19 cellular contexts compared by ENCODE assay signal in the genomic region with DNA sequence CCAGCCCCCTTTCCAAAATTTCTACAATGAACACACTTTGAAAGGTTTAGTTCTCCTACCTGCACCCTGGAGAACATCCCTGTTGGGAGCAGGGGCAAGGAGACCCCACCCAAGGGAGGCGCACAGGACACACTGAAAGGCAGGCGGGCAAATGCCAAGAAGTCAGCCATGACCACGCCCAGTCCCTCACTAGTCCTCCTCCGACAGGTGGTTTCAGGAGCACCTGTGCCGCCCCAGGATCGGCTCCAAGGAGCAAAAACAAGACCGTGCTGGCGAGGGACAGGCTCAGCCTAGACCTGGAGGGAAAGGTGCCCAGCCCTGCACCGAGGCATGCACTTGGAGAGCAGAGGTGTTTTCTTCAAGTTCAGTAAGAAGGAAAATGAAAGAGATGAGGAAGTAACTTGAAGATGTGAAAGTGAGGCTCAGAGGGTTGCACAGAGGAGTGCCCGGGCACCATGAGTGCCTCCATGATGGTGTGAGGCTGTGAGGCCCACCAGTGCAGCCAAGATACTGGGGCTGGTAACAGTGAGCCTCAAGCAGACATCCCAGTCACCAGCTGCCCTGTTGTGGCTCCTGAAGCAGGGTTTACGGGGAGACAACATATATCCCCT. TPM values are rescaled to one million over a fixed set of nuclear protein-coding genes. Genes with fewer than 3 reads are reported as not detected.
DNase-seq lines count a peak whose midpoint lies in the region; ATAC-seq, FAIRE-seq and TF ChIP-seq lines count a peak whose summit lies in the region.
"Had no signal": no experiment of that assay in that cellular context is flagged by ENCODE, and none has a peak within 500 bp of the region (broad histone marks: within the 10 kb centered on the region; RNA-seq: fewer than 3 reads in every experiment).

No MANE protein-coding gene starts in this region.

- POLR2A ChIA-PET in CD4-positive, alpha-beta T cell (lab: Charles Lee), result interaction anchor here (1.7 kb wide), 1 partner anchor 18 kb away, joined by 6 read pairs; no protein-coding TSS in a partner anchor
- POLR2A ChIA-PET in activated CD8-positive, alpha-beta T cell treated with anti-CD3 and anti-CD28 coated beads for 36 hours (lab: Charles Lee), result no interaction called here

- no peak overlapping the region for H3K4me3 Mint-ChIP-seq in CD4-positive, alpha-beta T cell
- H3K4me3 Mint-ChIP-seq in activated CD8-positive, alpha-beta T cell treated with anti-CD3 and anti-CD28 coated beads for 36 hours, result no peak overlapping the region
- no peak overlapping the region for H3K4me3 Mint-ChIP-seq in natural killer cell treated with Interleukin-12 subunit alpha and Interleukin-12 subunit beta and Interleukin-15 and Interleukin-18, amount 100 ng/mL, for 72 hours
- H3K4me3 Mint-ChIP-seq: activated naive CD4-positive, alpha-beta T cell treated with anti-CD3 and anti-CD28 coated beads, Interleukin-2, amount 50 U/mL, for 24 hours had no signal

- no peaks in the 10 kb centered on the region for H3K9me3 Mint-ChIP-seq in CD4-positive, alpha-beta T cell
- no peaks in the 10 kb centered on the region for H3K9me3 Mint-ChIP-seq in activated CD8-positive, alpha-beta T cell treated with anti-CD3 and anti-CD28 coated beads for 36 hours
- no peaks in the 10 kb centered on the region for H3K9me3 Mint-ChIP-seq in natural killer cell treated with Interleukin-12 subunit alpha and Interleukin-12 subunit beta and Interleukin-15 and Interleukin-18, amount 100 ng/mL, for 72 hours
- H3K9me3 Mint-ChIP-seq: activated naive CD4-positive, alpha-beta T cell treated with anti-CD3 and anti-CD28 coated beads, Interleukin-2, amount 50 U/mL, for 24 hours had no signal

- no peak overlapping the region for H3K27ac ChIP-seq in CD4-positive, alpha-beta T cell (ENCODE audit: low read depth, low read length)
- H3K27ac ChIP-seq: heart right ventricle, SK-N-MC, thoracic aorta had no signal

- DNase-seq in CD4-positive, alpha-beta T cell, result no peak
- DNase-seq in GM19239 (ENCODE audit: insufficient read length, low spot score) (no peak), mucosa of gallbladder (ENCODE audit: low spot score) (no peak), SKM-1 treated with dmso at 0.1 percent for 144 hours (lab: John Stamatoyannopoulos, UW; ENCODE audit: unreplicated experiment) (no peak), NCI-H524 (lab: John Stamatoyannopoulos, UW) (no peak)
- no peak for DNase-seq in activated CD8-positive, alpha-beta T cell treated with anti-CD3 and anti-CD28 coated beads for 36 hours
- DNase-seq in natural killer cell treated with Interleukin-12 subunit alpha and Interleukin-12 subunit beta and Interleukin-15 and Interleukin-18, amount 100 ng/mL, for 72 hours (ENCODE audit: low spot score), result no peak
- DNase-seq: activated CD8-positive, alpha-beta memory T cell treated with anti-CD3 and anti-CD28 coated beads for 24 hours; DMS 273 treated with DMSO at 0.1 percent for 48 hours; H7; heart right ventricle; mesendoderm; NCI-H1694; right cardiac atrium; stimulated activated CD4-positive, alpha-beta T cell treated with anti-CD3 and anti-CD28 coated beads, Interleukin-1b, Interleukin-23, amount 100 ng/mL, for 48 hours had no signal

- H3K27me3 ChIP-seq in CD4-positive, alpha-beta T cell (ENCODE audit: control insufficient read depth, insufficient read depth, low read length), result no peaks in the 10 kb centered on the region
- H3K27me3 ChIP-seq: heart right ventricle had no signal

- CTCF ChIA-PET in CD4-positive, alpha-beta T cell (lab: Charles Lee), result no interaction called here
- CTCF ChIA-PET in activated CD8-positive, alpha-beta T cell treated with anti-CD3 and anti-CD28 coated beads for 36 hours (lab: Charles Lee), result interaction anchor here (2.4 kb wide), 1 partner anchor 108 kb away, joined by 10 read pairs; no protein-coding TSS in a partner anchor

- H3K36me3 Mint-ChIP-seq in CD4-positive, alpha-beta T cell (ENCODE audit: low read depth), result peaks cover 88% of the 10 kb centered on the region
- H3K36me3 Mint-ChIP-seq in activated CD8-positive, alpha-beta T cell treated with anti-CD3 and anti-CD28 coated beads for 36 hours (ENCODE audit: low read depth), result peaks cover 40% of the 10 kb centered on the region
- H3K36me3 Mint-ChIP-seq in natural killer cell treated with Interleukin-12 subunit alpha and Interleukin-12 subunit beta and Interleukin-15 and Interleukin-18, amount 100 ng/mL, for 72 hours, result peaks cover 17% of the 10 kb centered on the region

- FAIRE-seq in GM19239 (lab: Jason Lieb, UNC), result peak; percentile 78
- FAIRE-seq: TTC549 had no signal

- H3K27ac Mint-ChIP-seq in CD4-positive, alpha-beta T cell, result peak overlapping the region; percentile 67
- no peak overlapping the region for H3K27ac Mint-ChIP-seq in activated CD8-positive, alpha-beta T cell treated with anti-CD3 and anti-CD28 coated beads for 36 hours
- peak overlapping the region in 1 of 2 donors; percentile 10 for H3K27ac Mint-ChIP-seq in natural killer cell treated with Interleukin-12 subunit alpha and Interleukin-12 subunit beta and Interleukin-15 and Interleukin-18, amount 100 ng/mL, for 72 hours

- peaks cover 19% of the 10 kb centered on the region for H3K4me1 Mint-ChIP-seq in CD4-positive, alpha-beta T cell (ENCODE audit: low read depth)
- peaks cover 21% of the 10 kb centered on the region for H3K4me1 Mint-ChIP-seq in activated CD8-positive, alpha-beta T cell treated with anti-CD3 and anti-CD28 coated beads for 36 hours (ENCODE audit: low read depth)
- H3K4me1 Mint-ChIP-seq in natural killer cell treated with Interleukin-12 subunit alpha and Interleukin-12 subunit beta and Interleukin-15 and Interleukin-18, amount 100 ng/mL, for 72 hours (ENCODE audit: low read depth in 2 of 2), result peaks cover 37 to 39% of the 10 kb centered on the region in 2 donors

- no peaks in the 10 kb centered on the region for H3K27me3 Mint-ChIP-seq in CD4-positive, alpha-beta T cell
- H3K27me3 Mint-ChIP-seq in activated CD8-positive, alpha-beta T cell treated with anti-CD3 and anti-CD28 coated beads for 36 hours, result no peaks in the 10 kb centered on the region
- H3K27me3 Mint-ChIP-seq in natural killer cell treated with Interleukin-12 subunit alpha and Interleukin-12 subunit beta and Interleukin-15 and Interleukin-18, amount 100 ng/mL, for 72 hours, result no peaks in the 10 kb centered on the region
- H3K27me3 Mint-ChIP-seq: activated naive CD4-positive, alpha-beta T cell treated with anti-CD3 and anti-CD28 coated beads, Interleukin-2, amount 50 U/mL, for 24 hours had no signal

- TF ChIP-seq CTCF in CD4-positive, alpha-beta T cell (IDR thresholded peaks at IDR 0.05), result no peak
- TF ChIP-seq CTCF in activated CD8-positive, alpha-beta T cell treated with anti-CD3 and anti-CD28 coated beads for 36 hours (IDR thresholded peaks at IDR 0.05), result no peak

- ATAC-seq in CD4-positive, alpha-beta T cell (ENCODE audit: poor library complexity), result no peak
- peak; percentile 24 for ATAC-seq in activated CD8-positive, alpha-beta T cell treated with anti-CD3 and anti-CD28 coated beads for 36 hours
- ATAC-seq in natural killer cell treated with Interleukin-12 subunit alpha and Interleukin-12 subunit beta and Interleukin-15 and Interleukin-18, amount 100 ng/mL, for 72 hours, result peak; percentile 24 to 55
- ATAC-seq: heart right ventricle, right cardiac atrium had no signal

- intact Hi-C loops in CD4-positive, alpha-beta T cell (cut with DNase I, micrococcal nuclease), result no loop called here
- intact Hi-C loops in activated CD8-positive, alpha-beta T cell treated with anti-CD3 and anti-CD28 coated beads for 36 hours (cut with micrococcal nuclease), result no loop called here

- no peaks in the 10 kb centered on the region for H3K9me3 ChIP-seq in CD4-positive, alpha-beta T cell (ENCODE audit: control insufficient read depth, low read length)
- H3K9me3 ChIP-seq: heart right ventricle, thoracic aorta had no signal

RNA-seq across cellular contexts. Expression of gene NADK, which starts 19.6 kb away (rescaled TPM):
- 10 to 100 TPM; 19.9 to 25.1 TPM for total RNA-seq in CD4-positive, alpha-beta T cell
- 10 to 100 TPM; 57.3 to 65.6 TPM for total RNA-seq in activated CD8-positive, alpha-beta T cell treated with anti-CD3 and anti-CD28 coated beads for 36 hours
- total RNA-seq in natural killer cell treated with Interleukin-12 subunit alpha and Interleukin-12 subunit beta and Interleukin-15 and Interleukin-18, amount 100 ng/mL, for 72 hours, result 100 to 1,000 TPM in 1 of 2 donors, 10 to 100 TPM in 1; 89.1 to 145 TPM
- 98.4 TPM for total RNA-seq in mucosa of gallbladder
